1 cellular context compared by ENCODE assay signal in genomic region chr14:22471545-22472121, GRCh38.
TF ChIP-seq lines count a peak whose summit lies in the region.

No MANE protein-coding gene starts in this region.

TF ChIP-seq in HepG2, 621 proteins besides CTCF, POLR2A, EP300 and RAD21 (continued from another document and continues in another):
- TF ChIP-seq HMGXB3 (CRISPR knock-in tag; IDR thresholded peaks at IDR 0.05; ENCODE audit: borderline replicate concordance) = no peak
- TF ChIP-seq ZNF451 (CRISPR knock-in tag; IDR thresholded peaks at IDR 0.05) = no peak
- no peak for TF ChIP-seq IRX3 (CRISPR knock-in tag; IDR thresholded peaks at IDR 0.05; ENCODE audit: borderline replicate concordance, low read depth)
- TF ChIP-seq HMG20B (CRISPR knock-in tag; conservative IDR thresholded peaks at IDR 0.05) = no peak
- no peak for TF ChIP-seq ZBTB14 (CRISPR knock-in tag; IDR thresholded peaks at IDR 0.05)
- no peak for TF ChIP-seq TEAD2 (CRISPR knock-in tag; IDR thresholded peaks at IDR 0.05)
- no peak for TF ChIP-seq JARID2 (CRISPR knock-in tag; IDR thresholded peaks at IDR 0.05; ENCODE audit: insufficient replicate concordance)
- TF ChIP-seq ZNF574 (CRISPR knock-in tag; IDR thresholded peaks at IDR 0.05) = peak; percentile 64
- TF ChIP-seq CBX5 (CRISPR knock-in tag; IDR thresholded peaks at IDR 0.05; ENCODE audit: borderline replicate concordance) = 0 out of 2 replicates have a peak, but pooled peaks have one; percentile 23
- peak; percentile 60; the same call in 1 of the 2 replicates for TF ChIP-seq NR0B2 (CRISPR knock-in tag; IDR thresholded peaks at IDR 0.05)
- no peak for TF ChIP-seq HNF1B (CRISPR knock-in tag; IDR thresholded peaks at IDR 0.05)
- TF ChIP-seq STAG1 (CRISPR knock-in tag; IDR thresholded peaks at IDR 0.05) = peak; percentile 68
- no peak for TF ChIP-seq ZBTB34 (CRISPR knock-in tag; IDR thresholded peaks at IDR 0.05)
- TF ChIP-seq ZNF614 (CRISPR knock-in tag; IDR thresholded peaks at IDR 0.05; ENCODE audit: borderline replicate concordance) = no peak
- peak; percentile 42; the same call in 1 of the 2 replicates for TF ChIP-seq MEIS2 (CRISPR knock-in tag; IDR thresholded peaks at IDR 0.05)
- no peak for TF ChIP-seq ZNF253 (CRISPR knock-in tag; IDR thresholded peaks at IDR 0.05; ENCODE audit: borderline replicate concordance)
- no peak for TF ChIP-seq FOXJ3 (CRISPR knock-in tag; IDR thresholded peaks at IDR 0.05; ENCODE audit: borderline replicate concordance)
- no peak for TF ChIP-seq POLR2AphosphoS5 (IDR thresholded peaks at IDR 0.05; ENCODE audit: low read depth, low read length)
- no peak for TF ChIP-seq ZNF776 (CRISPR knock-in tag; IDR thresholded peaks at IDR 0.05)
- no peak for TF ChIP-seq KLF16 (CRISPR knock-in tag; IDR thresholded peaks at IDR 0.05)
- TF ChIP-seq MIER2 (CRISPR knock-in tag; IDR thresholded peaks at IDR 0.05) = 0 out of 2 replicates have a peak, but pooled peaks have one; percentile 31
- TF ChIP-seq HBP1 (CRISPR knock-in tag; IDR thresholded peaks at IDR 0.05; ENCODE audit: low read depth) = no peak
- no peak for TF ChIP-seq KLF9 (CRISPR knock-in tag; IDR thresholded peaks at IDR 0.05; ENCODE audit: low read depth)
- no peak for TF ChIP-seq U2AF2 (IDR thresholded peaks at IDR 0.05; ENCODE audit: low read depth, low read length)
- TF ChIP-seq NFRKB (IDR thresholded peaks at IDR 0.05) = no peak
- TF ChIP-seq ZNF878 (CRISPR knock-in tag; IDR thresholded peaks at IDR 0.05) = no peak
- no peak for TF ChIP-seq TARDBP (CRISPR knock-in tag; IDR thresholded peaks at IDR 0.05)
- no peak for TF ChIP-seq ARID3A (IDR thresholded peaks at IDR 0.05; ENCODE audit: low read depth, low read length)
- TF ChIP-seq TRAFD1 (CRISPR knock-in tag; IDR thresholded peaks at IDR 0.05; ENCODE audit: borderline replicate concordance) = 0 out of 2 replicates have a peak, but pooled peaks have one; percentile 63
- no peak for TF ChIP-seq ZNF317 (CRISPR knock-in tag; IDR thresholded peaks at IDR 0.05)
- no peak for TF ChIP-seq ZNF350 (CRISPR knock-in tag; IDR thresholded peaks at IDR 0.05; ENCODE audit: borderline replicate concordance, low read depth)
- no peak for TF ChIP-seq TOE1 (CRISPR knock-in tag; IDR thresholded peaks at IDR 0.05)
- no peak for TF ChIP-seq CHD2 (IDR thresholded peaks at IDR 0.05; ENCODE audit: low read depth, low read length)
- no peak for TF ChIP-seq ZBTB37 (CRISPR knock-in tag; IDR thresholded peaks at IDR 0.05)
- TF ChIP-seq DNMT3B (CRISPR knock-in tag; conservative IDR thresholded peaks at IDR 0.05) = no peak
- 0 out of 2 replicates have a peak, but pooled peaks have one; percentile 20 for TF ChIP-seq TFAP4 (IDR thresholded peaks at IDR 0.05; ENCODE audit: borderline replicate concordance, low read depth)
- TF ChIP-seq ZNF672 (CRISPR knock-in tag; IDR thresholded peaks at IDR 0.05) = no peak
- TF ChIP-seq MXI1 (IDR thresholded peaks at IDR 0.05; ENCODE audit: borderline replicate concordance, low read depth, low read length) = no peak
